1 cellular context compared by ENCODE assay signal in the genomic region with DNA sequence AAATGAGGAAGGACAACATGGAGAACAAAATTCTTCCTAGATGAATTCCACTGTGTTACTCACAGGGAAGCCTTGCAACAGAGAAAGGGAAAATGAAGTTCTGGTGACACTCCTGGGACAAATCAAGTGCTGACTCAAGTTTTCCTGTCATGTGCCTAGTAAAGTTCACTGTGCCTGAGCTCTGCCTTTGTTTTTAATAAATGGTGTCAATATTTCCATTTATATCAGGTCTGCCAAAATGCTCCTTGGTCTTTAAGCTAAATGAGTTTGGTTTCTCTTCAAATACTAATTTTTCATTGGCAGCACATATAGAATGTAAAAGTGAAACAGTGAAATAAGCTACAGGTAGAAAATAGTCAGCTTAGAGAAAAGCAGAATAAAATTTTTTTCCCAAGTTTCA.
A peak's percentile ranks its signal among the peaks of the same experiment; 100 is the strongest.
TF ChIP-seq lines count a peak whose summit lies in the region.

No MANE protein-coding gene starts in this region.

TF ChIP-seq in endothelial cell of umbilical vein, 7 proteins besides CTCF, POLR2A, EP300 and RAD21:
- TF ChIP-seq FOS (IDR thresholded peaks at IDR 0.05; ENCODE audit: borderline replicate concordance, insufficient read depth, low read length), result peak; percentile 38
- TF ChIP-seq MYC (IDR thresholded peaks at IDR 0.05; ENCODE audit: low read depth, low read length), result no peak
- no peak for TF ChIP-seq GATA2 (IDR thresholded peaks at IDR 0.05; ENCODE audit: insufficient read depth, insufficient read length, low read depth, low read length)
- TF ChIP-seq EZH2 (IDR thresholded peaks at IDR 0.05; ENCODE audit: borderline replicate concordance, low read depth, low read length, severe bottlenecking), result no peak
- TF ChIP-seq, protein P1, sequence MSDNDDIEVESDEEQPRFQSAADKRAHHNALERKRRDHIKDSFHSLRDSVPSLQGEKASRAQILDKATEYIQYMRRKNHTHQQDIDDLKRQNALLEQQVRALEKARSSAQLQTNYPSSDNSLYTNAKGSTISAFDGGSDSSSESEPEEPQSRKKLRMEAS (IDR thresholded peaks at IDR 0.05; ENCODE audit: insufficient read depth, insufficient read length), result no peak
- no peak for TF ChIP-seq POLR2AphosphoS5 (IDR thresholded peaks at IDR 0.05; ENCODE audit: insufficient read depth, low read depth, low read length)
- peak; percentile 75 for TF ChIP-seq JUN (IDR thresholded peaks at IDR 0.05; ENCODE audit: borderline replicate concordance, insufficient read depth, insufficient read length, low read depth)
